In the genomic region with DNA sequence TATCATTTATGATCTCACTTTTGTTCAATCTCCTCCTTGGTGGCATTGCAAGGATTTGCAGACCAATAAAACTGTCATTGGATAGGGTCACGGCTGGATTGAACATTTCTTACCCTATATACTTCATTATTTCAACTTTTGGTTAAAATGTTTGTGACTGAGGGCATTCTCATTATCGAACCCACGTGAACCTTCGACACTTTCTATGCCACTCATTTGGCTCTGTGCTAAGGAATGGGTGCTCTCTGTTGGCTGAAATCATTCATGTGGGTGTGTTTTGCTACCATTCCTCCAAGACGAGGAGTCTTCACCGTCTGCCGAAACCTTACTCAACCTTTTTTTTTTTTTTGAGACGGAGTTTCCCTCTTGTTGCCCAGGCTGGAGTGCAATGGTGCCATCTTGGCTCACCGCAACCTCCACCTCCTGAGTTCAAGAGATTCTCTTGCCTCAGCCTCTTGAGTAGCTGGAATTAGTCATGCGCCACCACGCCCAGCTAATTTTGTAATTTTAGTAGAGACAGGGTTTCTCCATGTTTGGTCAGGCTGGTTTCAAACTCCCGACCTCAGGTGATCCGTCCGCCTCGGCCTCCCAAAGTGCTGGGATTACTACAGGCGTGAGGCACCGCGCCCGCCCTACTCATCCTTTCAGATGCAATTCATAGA, we compare ENCODE assay signal across 15 cellular contexts.
DNase-seq lines count a peak whose midpoint lies in the region; ATAC-seq and TF ChIP-seq lines count a peak whose summit lies in the region.
"Had no signal": no experiment of that assay in that cellular context is flagged by ENCODE, and none has a peak within 500 bp of the region (broad histone marks: within the 10 kb centered on the region; RNA-seq: fewer than 3 reads in every experiment).

No MANE protein-coding gene starts in this region.

- H3K4me1 ChIP-seq in hepatocyte (ENCODE audit: insufficient read depth), result peaks cover 22% of the 10 kb centered on the region

- H3K4me3 ChIP-seq in brain microvascular endothelial cell (ENCODE audit: low read depth, low read length), result no peak overlapping the region
- no peak overlapping the region for H3K4me3 ChIP-seq in hepatocyte
- H3K4me3 ChIP-seq: Peyer's patch, tibial nerve had no signal

- DNase-seq in stimulated activated naive CD8-positive, alpha-beta T cell treated with anti-CD3 and anti-CD28 coated beads, Interleukin-15, Interleukin-2, amounts not matched to agents 100 U/mL and 50 U/mL, for 24 hours, result no peak
- DNase-seq in brain microvascular endothelial cell (no peak), mucosa of gallbladder (ENCODE audit: low spot score) (peak; percentile 3), hepatocyte (ENCODE audit: low spot score) (no peak), NCI-H526 (lab: John Stamatoyannopoulos, UW) (no peak), SW 1271 (lab: John Stamatoyannopoulos, UW) (no peak)
- DNase-seq: foreskin melanocyte, GOT3, NCI-H2081, WERI-Rb-1 had no signal

- ATAC-seq in stimulated activated naive CD8-positive, alpha-beta T cell treated with anti-CD3 and anti-CD28 coated beads, Interleukin-15, Interleukin-2, amounts not matched to agents 100 U/mL and 50 U/mL, for 24 hours, result no peak
- ATAC-seq in HG02938 (IDR thresholded peaks at IDR 0.05; ENCODE audit: unreplicated experiment), result no peak

- H3K4me2 ChIP-seq in hepatocyte, result no peak overlapping the region

- 77% methylated on average over 19 of the region's 19 CpGs for WGBS in hepatocyte (ENCODE audit: low lambda C conversion rate, missing lambda C conversion rate)

- H3K27me3 ChIP-seq in brain microvascular endothelial cell (replicated peaks) (no peaks in the 10 kb centered on the region), hepatocyte (no peaks in the 10 kb centered on the region)
- H3K27me3 ChIP-seq: Peyer's patch, tibial nerve had no signal

- TF ChIP-seq CTCF in brain microvascular endothelial cell (IDR thresholded peaks at IDR 0.05; ENCODE audit: low read depth, low read length, missing control alignments) (no peak), hepatocyte (IDR thresholded peaks at IDR 0.05; ENCODE audit: poor library complexity) (no peak)

- no peaks in the 10 kb centered on the region for H3K79me2 ChIP-seq in hepatocyte

- in situ Hi-C loops in brain microvascular endothelial cell (cut with HindIII; ENCODE audit: low pct_ligation_motif_present, low sequenced_read_pairs), result no loop called here

- H3K36me3 Mint-ChIP-seq in stimulated activated naive CD8-positive, alpha-beta T cell treated with anti-CD3 and anti-CD28 coated beads, Interleukin-15, Interleukin-2, amounts not matched to agents 100 ng/mL and 50 ng/mL, for 24 hours (ENCODE audit: low read depth), result peaks cover 6% of the 10 kb centered on the region

- no peaks in the 10 kb centered on the region for H3K9me3 ChIP-seq in hepatocyte (ENCODE audit: low read depth)
- H3K9me3 ChIP-seq: Peyer's patch, tibial nerve had no signal

- H3K4me3 Mint-ChIP-seq in stimulated activated naive CD8-positive, alpha-beta T cell treated with anti-CD3 and anti-CD28 coated beads, Interleukin-15, Interleukin-2, amounts not matched to agents 100 ng/mL and 50 ng/mL, for 24 hours, result no peak overlapping the region
- H3K4me3 Mint-ChIP-seq: activated T-helper 1 cell treated with anti-CD3 and anti-CD28 coated beads, Interleukin-12 subunit alpha, Interleukin-12 subunit beta, Interleukin-2, Interleukin-4 antibody, amounts not matched to agents 30 ng/mL and 10 ng/mL and 1 ng/mL, durations not matched to agents 14 hours and 24 hours and 36 hours had no signal

- no peaks in the 10 kb centered on the region for H3K9me2 ChIP-seq in hepatocyte (replicated peaks; ENCODE audit: insufficient read depth)

- H3K27ac ChIP-seq in brain microvascular endothelial cell, result peak overlapping the region; percentile 14
- no peak overlapping the region for H3K27ac ChIP-seq in hepatocyte
- H3K27ac ChIP-seq: WERI-Rb-1 had no signal

- H3K9me3 Mint-ChIP-seq in stimulated activated naive CD8-positive, alpha-beta T cell treated with anti-CD3 and anti-CD28 coated beads, Interleukin-15, Interleukin-2, amounts not matched to agents 100 ng/mL and 50 ng/mL, for 24 hours, result no peaks in the 10 kb centered on the region
- H3K9me3 Mint-ChIP-seq: activated T-helper 1 cell treated with anti-CD3 and anti-CD28 coated beads, Interleukin-12 subunit alpha, Interleukin-12 subunit beta, Interleukin-2, Interleukin-4 antibody, amounts not matched to agents 30 ng/mL and 10 ng/mL and 1 ng/mL, durations not matched to agents 14 hours and 24 hours and 36 hours had no signal

- H3K27ac Mint-ChIP-seq in stimulated activated naive CD8-positive, alpha-beta T cell treated with anti-CD3 and anti-CD28 coated beads, Interleukin-15, Interleukin-2, amounts not matched to agents 100 ng/mL and 50 ng/mL, for 24 hours, result peak overlapping the region; percentile 38
- H3K27ac Mint-ChIP-seq: activated T-helper 1 cell treated with anti-CD3 and anti-CD28 coated beads, Interleukin-12 subunit alpha, Interleukin-12 subunit beta, Interleukin-2, Interleukin-4 antibody, amounts not matched to agents 30 ng/mL and 10 ng/mL and 1 ng/mL, durations not matched to agents 14 hours and 24 hours and 36 hours had no signal

- H3K36me3 ChIP-seq in brain microvascular endothelial cell (replicated peaks), result peaks cover 9% of the 10 kb centered on the region
- H3K36me3 ChIP-seq in hepatocyte (replicated peaks; ENCODE audit: insufficient read depth, low read depth), result no peaks in the 10 kb centered on the region
- H3K36me3 ChIP-seq: WERI-Rb-1 had no signal

- no peaks in the 10 kb centered on the region for H3K4me1 Mint-ChIP-seq in stimulated activated naive CD8-positive, alpha-beta T cell treated with anti-CD3 and anti-CD28 coated beads, Interleukin-15, Interleukin-2, amounts not matched to agents 100 ng/mL and 50 ng/mL, for 24 hours (ENCODE audit: low read depth)

- no peaks in the 10 kb centered on the region for H4K20me1 ChIP-seq in hepatocyte (ENCODE audit: insufficient read depth, poor library complexity, severe bottlenecking)

- no peak overlapping the region for H2AFZ ChIP-seq in hepatocyte

- no peaks in the 10 kb centered on the region for H3K27me3 Mint-ChIP-seq in stimulated activated naive CD8-positive, alpha-beta T cell treated with anti-CD3 and anti-CD28 coated beads, Interleukin-15, Interleukin-2, amounts not matched to agents 100 ng/mL and 50 ng/mL, for 24 hours
